In the genomic region with DNA sequence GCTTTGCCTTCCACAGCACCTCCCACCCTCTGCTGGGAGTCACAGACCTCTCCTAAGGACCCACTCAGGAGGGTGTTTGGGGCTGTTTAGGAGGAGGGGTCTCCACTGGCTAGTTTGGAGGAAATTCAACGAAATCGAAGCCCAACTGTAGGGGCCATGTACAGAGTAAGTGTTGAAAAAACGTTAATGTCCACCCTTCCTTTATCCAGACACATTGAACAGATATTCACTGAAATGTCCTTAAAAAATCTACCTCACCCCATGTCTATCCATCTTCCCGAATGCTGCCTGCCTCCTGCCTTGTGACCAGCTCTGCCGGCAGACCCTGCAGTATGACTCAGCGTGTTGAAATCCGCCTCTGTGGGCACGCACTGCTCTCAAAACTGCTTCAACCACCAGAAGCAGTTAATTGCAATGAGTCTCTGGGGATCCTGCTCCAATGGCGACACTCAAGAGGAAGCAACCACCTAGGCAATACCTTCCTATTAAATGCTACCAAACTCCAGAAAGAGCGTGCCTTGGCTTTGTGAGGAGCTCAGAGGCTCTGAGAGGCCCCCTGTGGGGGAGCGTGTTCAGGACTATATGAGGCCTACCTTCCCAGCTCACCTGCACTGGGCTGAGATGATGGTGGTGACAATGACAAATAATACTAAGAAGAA, we compare ENCODE assay signal across 1 cellular context.
TF ChIP-seq lines count a peak whose summit lies in the region.

No MANE protein-coding gene starts in this region.

TF ChIP-seq in K562, 482 proteins besides CTCF, POLR2A, EP300 and RAD21 (continued from another document and continues in another):
- peak; percentile 89 for TF ChIP-seq ZNF316 (IDR thresholded peaks at IDR 0.05)
- peak; percentile 19 for TF ChIP-seq POLR2B (IDR thresholded peaks at IDR 0.05; ENCODE audit: low read depth, partially characterized antibody)
- TF ChIP-seq, protein P1, sequence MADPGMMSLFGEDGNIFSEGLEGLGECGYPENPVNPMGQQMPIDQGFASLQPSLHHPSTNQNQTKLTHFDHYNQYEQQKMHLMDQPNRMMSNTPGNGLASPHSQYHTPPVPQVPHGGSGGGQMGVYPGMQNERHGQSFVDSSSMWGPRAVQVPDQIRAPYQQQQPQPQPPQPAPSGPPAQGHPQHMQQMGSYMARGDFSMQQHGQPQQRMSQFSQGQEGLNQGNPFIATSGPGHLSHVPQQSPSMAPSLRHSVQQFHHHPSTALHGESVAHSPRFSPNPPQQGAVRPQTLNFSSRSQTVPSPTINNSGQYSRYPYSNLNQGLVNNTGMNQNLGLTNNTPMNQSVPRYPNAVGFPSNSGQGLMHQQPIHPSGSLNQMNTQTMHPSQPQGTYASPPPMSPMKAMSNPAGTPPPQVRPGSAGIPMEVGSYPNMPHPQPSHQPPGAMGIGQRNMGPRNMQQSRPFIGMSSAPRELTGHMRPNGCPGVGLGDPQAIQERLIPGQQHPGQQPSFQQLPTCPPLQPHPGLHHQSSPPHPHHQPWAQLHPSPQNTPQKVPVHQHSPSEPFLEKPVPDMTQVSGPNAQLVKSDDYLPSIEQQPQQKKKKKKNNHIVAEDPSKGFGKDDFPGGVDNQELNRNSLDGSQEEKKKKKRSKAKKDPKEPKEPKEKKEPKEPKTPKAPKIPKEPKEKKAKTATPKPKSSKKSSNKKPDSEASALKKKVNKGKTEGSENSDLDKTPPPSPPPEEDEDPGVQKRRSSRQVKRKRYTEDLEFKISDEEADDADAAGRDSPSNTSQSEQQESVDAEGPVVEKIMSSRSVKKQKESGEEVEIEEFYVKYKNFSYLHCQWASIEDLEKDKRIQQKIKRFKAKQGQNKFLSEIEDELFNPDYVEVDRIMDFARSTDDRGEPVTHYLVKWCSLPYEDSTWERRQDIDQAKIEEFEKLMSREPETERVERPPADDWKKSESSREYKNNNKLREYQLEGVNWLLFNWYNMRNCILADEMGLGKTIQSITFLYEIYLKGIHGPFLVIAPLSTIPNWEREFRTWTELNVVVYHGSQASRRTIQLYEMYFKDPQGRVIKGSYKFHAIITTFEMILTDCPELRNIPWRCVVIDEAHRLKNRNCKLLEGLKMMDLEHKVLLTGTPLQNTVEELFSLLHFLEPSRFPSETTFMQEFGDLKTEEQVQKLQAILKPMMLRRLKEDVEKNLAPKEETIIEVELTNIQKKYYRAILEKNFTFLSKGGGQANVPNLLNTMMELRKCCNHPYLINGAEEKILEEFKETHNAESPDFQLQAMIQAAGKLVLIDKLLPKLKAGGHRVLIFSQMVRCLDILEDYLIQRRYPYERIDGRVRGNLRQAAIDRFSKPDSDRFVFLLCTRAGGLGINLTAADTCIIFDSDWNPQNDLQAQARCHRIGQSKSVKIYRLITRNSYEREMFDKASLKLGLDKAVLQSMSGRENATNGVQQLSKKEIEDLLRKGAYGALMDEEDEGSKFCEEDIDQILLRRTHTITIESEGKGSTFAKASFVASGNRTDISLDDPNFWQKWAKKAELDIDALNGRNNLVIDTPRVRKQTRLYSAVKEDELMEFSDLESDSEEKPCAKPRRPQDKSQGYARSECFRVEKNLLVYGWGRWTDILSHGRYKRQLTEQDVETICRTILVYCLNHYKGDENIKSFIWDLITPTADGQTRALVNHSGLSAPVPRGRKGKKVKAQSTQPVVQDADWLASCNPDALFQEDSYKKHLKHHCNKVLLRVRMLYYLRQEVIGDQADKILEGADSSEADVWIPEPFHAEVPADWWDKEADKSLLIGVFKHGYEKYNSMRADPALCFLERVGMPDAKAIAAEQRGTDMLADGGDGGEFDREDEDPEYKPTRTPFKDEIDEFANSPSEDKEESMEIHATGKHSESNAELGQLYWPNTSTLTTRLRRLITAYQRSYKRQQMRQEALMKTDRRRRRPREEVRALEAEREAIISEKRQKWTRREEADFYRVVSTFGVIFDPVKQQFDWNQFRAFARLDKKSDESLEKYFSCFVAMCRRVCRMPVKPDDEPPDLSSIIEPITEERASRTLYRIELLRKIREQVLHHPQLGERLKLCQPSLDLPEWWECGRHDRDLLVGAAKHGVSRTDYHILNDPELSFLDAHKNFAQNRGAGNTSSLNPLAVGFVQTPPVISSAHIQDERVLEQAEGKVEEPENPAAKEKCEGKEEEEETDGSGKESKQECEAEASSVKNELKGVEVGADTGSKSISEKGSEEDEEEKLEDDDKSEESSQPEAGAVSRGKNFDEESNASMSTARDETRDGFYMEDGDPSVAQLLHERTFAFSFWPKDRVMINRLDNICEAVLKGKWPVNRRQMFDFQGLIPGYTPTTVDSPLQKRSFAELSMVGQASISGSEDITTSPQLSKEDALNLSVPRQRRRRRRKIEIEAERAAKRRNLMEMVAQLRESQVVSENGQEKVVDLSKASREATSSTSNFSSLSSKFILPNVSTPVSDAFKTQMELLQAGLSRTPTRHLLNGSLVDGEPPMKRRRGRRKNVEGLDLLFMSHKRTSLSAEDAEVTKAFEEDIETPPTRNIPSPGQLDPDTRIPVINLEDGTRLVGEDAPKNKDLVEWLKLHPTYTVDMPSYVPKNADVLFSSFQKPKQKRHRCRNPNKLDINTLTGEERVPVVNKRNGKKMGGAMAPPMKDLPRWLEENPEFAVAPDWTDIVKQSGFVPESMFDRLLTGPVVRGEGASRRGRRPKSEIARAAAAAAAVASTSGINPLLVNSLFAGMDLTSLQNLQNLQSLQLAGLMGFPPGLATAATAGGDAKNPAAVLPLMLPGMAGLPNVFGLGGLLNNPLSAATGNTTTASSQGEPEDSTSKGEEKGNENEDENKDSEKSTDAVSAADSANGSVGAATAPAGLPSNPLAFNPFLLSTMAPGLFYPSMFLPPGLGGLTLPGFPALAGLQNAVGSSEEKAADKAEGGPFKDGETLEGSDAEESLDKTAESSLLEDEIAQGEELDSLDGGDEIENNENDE (IDR thresholded peaks at IDR 0.05; ENCODE audit: low read depth, low read length) = no peak
- TF ChIP-seq, protein P2, sequence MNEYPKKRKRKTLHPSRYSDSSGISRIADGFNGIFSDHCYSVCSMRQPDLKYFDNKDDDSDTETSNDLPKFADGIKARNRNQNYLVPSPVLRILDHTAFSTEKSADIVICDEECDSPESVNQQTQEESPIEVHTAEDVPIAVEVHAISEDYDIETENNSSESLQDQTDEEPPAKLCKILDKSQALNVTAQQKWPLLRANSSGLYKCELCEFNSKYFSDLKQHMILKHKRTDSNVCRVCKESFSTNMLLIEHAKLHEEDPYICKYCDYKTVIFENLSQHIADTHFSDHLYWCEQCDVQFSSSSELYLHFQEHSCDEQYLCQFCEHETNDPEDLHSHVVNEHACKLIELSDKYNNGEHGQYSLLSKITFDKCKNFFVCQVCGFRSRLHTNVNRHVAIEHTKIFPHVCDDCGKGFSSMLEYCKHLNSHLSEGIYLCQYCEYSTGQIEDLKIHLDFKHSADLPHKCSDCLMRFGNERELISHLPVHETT (CRISPR knock-in tag; conservative IDR thresholded peaks at IDR 0.05 in 1 of 2, IDR thresholded peaks at IDR 0.05 in 1 of 2) = peak in 1 of 2 experiments; percentile 74; a peak in 1 of 4 replicates
- TF ChIP-seq TAL1 (IDR thresholded peaks at IDR 0.05) = no peak
- TF ChIP-seq PHF20 (IDR thresholded peaks at IDR 0.05; ENCODE audit: partially characterized antibody) = no peak
- peak; percentile 52; the same call in 1 of the 2 replicates for TF ChIP-seq ZNF311 (CRISPR knock-in tag; IDR thresholded peaks at IDR 0.05)
- no peak for TF ChIP-seq CBX3 (IDR thresholded peaks at IDR 0.05; ENCODE audit: borderline replicate concordance in 1 of 2, low read length in 2 of 2)
- TF ChIP-seq BRCA1 (IDR thresholded peaks at IDR 0.05) = no peak
- no peak for TF ChIP-seq BRCA1 (CRISPR knock-in tag; IDR thresholded peaks at IDR 0.05)
- TF ChIP-seq, protein P3, sequence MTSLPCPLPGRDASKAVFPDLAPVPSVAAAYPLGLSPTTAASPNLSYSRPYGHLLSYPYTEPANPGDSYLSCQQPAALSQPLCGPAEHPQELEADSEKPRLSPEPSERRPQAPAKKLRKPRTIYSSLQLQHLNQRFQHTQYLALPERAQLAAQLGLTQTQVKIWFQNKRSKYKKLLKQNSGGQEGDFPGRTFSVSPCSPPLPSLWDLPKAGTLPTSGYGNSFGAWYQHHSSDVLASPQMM (CRISPR knock-in tag; IDR thresholded peaks at IDR 0.05) = no peak
- TF ChIP-seq HIVEP1 (CRISPR knock-in tag; IDR thresholded peaks at IDR 0.05) = peak; percentile 15; the same call in 1 of the 2 replicates
- TF ChIP-seq, protein P4, sequence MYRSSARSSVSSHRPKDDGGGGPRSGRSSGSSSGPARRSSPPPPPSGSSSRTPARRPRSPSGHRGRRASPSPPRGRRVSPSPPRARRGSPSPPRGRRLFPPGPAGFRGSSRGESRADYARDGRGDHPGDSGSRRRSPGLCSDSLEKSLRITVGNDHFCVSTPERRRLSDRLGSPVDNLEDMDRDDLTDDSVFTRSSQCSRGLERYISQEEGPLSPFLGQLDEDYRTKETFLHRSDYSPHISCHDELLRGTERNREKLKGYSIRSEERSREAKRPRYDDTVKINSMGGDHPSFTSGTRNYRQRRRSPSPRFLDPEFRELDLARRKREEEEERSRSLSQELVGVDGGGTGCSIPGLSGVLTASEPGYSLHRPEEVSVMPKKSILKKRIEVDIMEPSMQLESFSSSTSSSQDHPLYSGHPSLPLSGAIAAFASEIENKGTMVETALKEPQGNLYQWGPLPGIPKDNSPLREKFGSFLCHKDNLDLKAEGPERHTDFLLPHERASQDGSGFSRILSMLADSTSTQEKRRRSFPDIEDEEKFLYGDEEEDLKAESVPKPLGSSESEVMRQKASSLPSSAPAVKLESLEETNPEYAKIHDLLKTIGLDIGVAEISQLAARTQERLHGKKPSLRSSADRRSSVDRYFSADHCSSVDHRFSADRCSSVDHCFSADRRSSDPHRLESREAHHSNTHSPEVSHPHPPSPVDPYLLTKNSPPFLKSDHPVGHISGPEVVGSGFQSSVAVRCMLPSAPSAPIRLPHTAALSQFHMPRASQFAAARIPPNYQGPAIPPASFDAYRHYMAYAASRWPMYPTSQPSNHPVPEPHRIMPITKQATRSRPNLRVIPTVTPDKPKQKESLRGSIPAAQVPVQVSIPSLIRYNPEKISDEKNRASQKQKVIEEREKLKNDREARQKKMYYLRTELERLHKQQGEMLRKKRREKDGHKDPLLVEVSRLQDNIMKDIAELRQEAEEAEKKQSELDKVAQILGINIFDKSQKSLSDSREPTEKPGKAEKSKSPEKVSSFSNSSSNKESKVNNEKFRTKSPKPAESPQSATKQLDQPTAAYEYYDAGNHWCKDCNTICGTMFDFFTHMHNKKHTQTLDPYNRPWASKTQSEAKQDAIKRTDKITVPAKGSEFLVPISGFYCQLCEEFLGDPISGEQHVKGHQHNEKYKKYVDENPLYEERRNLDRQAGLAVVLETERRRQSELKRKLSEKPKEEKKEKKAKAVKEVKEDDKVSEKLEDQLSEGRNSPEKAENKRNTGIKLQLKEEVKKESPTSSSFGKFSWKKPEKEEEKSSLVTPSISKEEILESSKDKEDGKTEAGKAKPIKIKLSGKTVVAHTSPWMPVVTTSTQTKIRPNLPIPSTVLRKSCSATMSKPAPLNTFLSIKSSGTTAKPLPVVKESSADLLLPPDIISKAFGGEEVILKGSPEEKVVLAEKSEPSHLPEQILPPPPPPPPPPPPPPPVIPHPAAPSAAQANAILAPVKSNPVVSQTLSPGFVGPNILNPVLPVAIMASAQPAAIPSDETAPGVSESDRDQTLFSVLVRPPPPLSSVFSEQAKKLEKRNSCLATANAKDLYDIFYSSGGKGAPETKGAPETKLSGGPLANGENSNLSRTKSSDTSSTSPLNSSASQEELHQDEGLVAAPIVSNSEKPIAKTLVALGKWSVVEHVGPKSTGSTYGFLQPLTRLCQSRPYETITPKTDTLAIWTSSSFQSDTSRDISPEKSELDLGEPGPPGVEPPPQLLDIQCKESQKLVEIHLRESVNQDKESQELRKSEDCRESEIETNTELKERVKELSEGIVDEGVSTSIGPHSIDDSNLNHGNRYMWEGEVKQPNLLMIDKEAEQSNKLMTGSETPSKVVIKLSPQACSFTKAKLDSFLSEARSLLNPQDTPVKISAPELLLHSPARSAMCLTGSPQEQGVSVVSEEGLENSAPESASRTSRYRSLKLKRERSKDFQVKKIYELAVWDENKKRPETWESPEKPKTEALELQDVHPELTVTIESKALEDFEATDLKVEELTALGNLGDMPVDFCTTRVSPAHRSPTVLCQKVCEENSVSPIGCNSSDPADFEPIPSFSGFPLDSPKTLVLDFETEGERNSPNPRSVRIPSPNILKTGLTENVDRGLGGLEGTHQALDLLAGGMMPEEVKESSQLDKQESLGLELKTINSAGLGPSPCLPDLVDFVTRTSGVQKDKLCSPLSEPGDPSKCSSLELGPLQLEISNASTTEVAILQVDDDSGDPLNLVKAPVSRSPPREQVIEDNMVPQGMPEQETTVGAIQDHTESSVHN (IDR thresholded peaks at IDR 0.05; ENCODE audit: borderline replicate concordance in 1 of 2, low read depth in 1 of 2) = 0 out of 4 replicates have a peak, but pooled peaks of 1 of the 2 experiments have one; percentile 26
- TF ChIP-seq SUPT5H (IDR thresholded peaks at IDR 0.05) = no peak
- TF ChIP-seq, protein P5, sequence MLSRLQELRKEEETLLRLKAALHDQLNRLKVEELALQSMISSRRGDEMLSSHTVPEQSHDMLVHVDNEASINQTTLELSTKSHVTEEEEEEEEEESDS (CRISPR knock-in tag; IDR thresholded peaks at IDR 0.05) = no peak
- TF ChIP-seq FOXJ3 (CRISPR knock-in tag; IDR thresholded peaks at IDR 0.05) = no peak
- no peak for TF ChIP-seq PRPF4 (IDR thresholded peaks at IDR 0.05; ENCODE audit: insufficient read depth, low read depth, low read length, poor library complexity, severe bottlenecking)
- no peak for TF ChIP-seq NFIX (CRISPR knock-in tag; IDR thresholded peaks at IDR 0.05; ENCODE audit: low read depth)
- TF ChIP-seq, protein P6, sequence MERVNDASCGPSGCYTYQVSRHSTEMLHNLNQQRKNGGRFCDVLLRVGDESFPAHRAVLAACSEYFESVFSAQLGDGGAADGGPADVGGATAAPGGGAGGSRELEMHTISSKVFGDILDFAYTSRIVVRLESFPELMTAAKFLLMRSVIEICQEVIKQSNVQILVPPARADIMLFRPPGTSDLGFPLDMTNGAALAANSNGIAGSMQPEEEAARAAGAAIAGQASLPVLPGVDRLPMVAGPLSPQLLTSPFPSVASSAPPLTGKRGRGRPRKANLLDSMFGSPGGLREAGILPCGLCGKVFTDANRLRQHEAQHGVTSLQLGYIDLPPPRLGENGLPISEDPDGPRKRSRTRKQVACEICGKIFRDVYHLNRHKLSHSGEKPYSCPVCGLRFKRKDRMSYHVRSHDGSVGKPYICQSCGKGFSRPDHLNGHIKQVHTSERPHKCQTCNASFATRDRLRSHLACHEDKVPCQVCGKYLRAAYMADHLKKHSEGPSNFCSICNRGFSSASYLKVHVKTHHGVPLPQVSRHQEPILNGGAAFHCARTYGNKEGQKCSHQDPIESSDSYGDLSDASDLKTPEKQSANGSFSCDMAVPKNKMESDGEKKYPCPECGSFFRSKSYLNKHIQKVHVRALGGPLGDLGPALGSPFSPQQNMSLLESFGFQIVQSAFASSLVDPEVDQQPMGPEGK (CRISPR knock-in tag; IDR thresholded peaks at IDR 0.05; ENCODE audit: borderline replicate concordance) = no peak
- TF ChIP-seq ZNF589 (CRISPR knock-in tag; IDR thresholded peaks at IDR 0.05; ENCODE audit: low read depth) = peak; percentile 73
- TF ChIP-seq ZNF3 (CRISPR knock-in tag; IDR thresholded peaks at IDR 0.05) = no peak
- TF ChIP-seq SIRT6 (IDR thresholded peaks at IDR 0.05; ENCODE audit: low read depth, low read length) = no peak
- no peak for TF ChIP-seq TBL1XR1 (IDR thresholded peaks at IDR 0.05; ENCODE audit: low read length in 2 of 2)
- no peak for TF ChIP-seq KLF1 (tag; IDR thresholded peaks at IDR 0.05)
- TF ChIP-seq, protein P7, sequence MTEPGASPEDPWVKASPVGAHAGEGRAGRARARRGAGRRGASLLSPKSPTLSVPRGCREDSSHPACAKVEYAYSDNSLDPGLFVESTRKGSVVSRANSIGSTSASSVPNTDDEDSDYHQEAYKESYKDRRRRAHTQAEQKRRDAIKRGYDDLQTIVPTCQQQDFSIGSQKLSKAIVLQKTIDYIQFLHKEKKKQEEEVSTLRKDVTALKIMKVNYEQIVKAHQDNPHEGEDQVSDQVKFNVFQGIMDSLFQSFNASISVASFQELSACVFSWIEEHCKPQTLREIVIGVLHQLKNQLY (CRISPR knock-in tag; conservative IDR thresholded peaks at IDR 0.05) = no peak
- peak; percentile 95 for TF ChIP-seq JUND (IDR thresholded peaks at IDR 0.05; ENCODE audit: borderline replicate concordance, low read depth, low read length)
- peak; percentile 94; the same call in 2 of the 3 replicates for TF ChIP-seq JUND (tag; IDR thresholded peaks at IDR 0.05; ENCODE audit: borderline replicate concordance, low read depth, low read length)
- TF ChIP-seq ZFX (CRISPR knock-in tag; IDR thresholded peaks at IDR 0.05) = peak; percentile 72
